Comparison of ENCODE assay signal across 7 cellular contexts in the genomic region with DNA sequence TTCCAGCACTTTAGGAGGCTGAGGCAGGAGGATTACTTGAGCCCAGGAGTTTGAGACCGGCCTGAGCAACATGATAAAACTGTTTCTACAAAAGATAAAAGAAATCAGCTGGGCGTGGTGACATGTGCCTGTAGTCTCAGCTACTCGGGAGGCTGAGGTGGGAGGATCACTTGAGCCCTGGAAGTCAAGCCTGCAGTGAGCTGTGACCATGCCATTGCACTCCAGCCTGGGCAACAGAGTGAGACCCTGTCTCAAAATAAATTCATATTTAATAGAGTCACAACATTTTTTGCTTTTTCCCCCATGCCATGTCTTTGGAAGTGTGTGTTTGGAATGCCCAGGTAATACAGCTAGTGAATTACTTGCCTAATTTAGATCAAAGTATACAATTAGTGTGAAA.
DNase-seq lines count a peak whose midpoint lies in the region; ATAC-seq, FAIRE-seq and TF ChIP-seq lines count a peak whose summit lies in the region.
"Not testable (repeated sequence)": the region's sequence is repeated elsewhere in the genome, so short reads cannot be mapped to it uniquely, and the experiment has no call there.

No MANE protein-coding gene starts in this region.

- peak overlapping the region; percentile 64 for H2AK5ac ChIP-seq in IMR-90 (ENCODE audit: low read depth, low read length)
- not testable (repeated sequence) for H2AK5ac ChIP-seq in trophoblast cell (ENCODE audit: low read length)

- TF ChIP-seq RAD21 in IMR-90 (IDR thresholded peaks at IDR 0.05; ENCODE audit: low read length); SK-N-SH (IDR thresholded peaks at IDR 0.05; ENCODE audit: low read length); K562 (CRISPR knock-in tag; conservative IDR thresholded peaks at IDR 0.05 in 1 of 2, IDR thresholded peaks at IDR 0.05 in 1 of 2): not testable (repeated sequence)

- not testable (repeated sequence) for TF ChIP-seq POLR2A in IMR-90 (IDR thresholded peaks at IDR 0.05; ENCODE audit: low read depth, low read length); K562 (conservative IDR thresholded peaks at IDR 0.05)

- H4K8ac ChIP-seq in IMR-90 (ENCODE audit: low read depth in 2 of 2, low read length in 2 of 2): peak overlapping the region; percentile 49; a peak in 3 of 4 replicates
- not testable (repeated sequence) for H4K8ac ChIP-seq in trophoblast cell (ENCODE audit: low read depth, low read length)

- peaks cover 36% of the 10 kb centered on the region for H3K4me1 Mint-ChIP-seq in Caco-2 (ENCODE audit: low read depth, unreplicated experiment)
- peaks cover 53% of the 10 kb centered on the region for H3K4me1 Mint-ChIP-seq in endothelial cell (ENCODE audit: unreplicated experiment)
- H3K4me1 Mint-ChIP-seq in mesothelial cell of epicardium: peaks cover 67% of the 10 kb centered on the region

- not testable (repeated sequence) for H3K27me3 ChIP-seq in Caco-2 (replicated peaks; ENCODE audit: control insufficient read depth, insufficient read depth, low read length); IMR-90 (ENCODE audit: control insufficient read depth, insufficient read depth, low read length); SK-N-SH (ENCODE audit: insufficient read depth); K562 (ENCODE audit: control insufficient read depth in 2 of 2, insufficient read depth in 2 of 2, low read length in 2 of 2); trophoblast cell (ENCODE audit: insufficient read depth, low read length)

- WGBS in IMR-90 (ENCODE audit: extremely low coverage in 2 of 2, insufficient read length in 1 of 2), 2 experiments: 100% methylated on average over 2 of the region's 3 CpGs; no CpG with 5 or more reads in 1 of the 2 experiments
- 92% methylated on average over 3 of the region's 3 CpGs for WGBS in SK-N-SH (ENCODE audit: low lambda C conversion rate)
- WGBS in K562 (ENCODE audit: insufficient coverage, low coverage, missing lambda C conversion rate): 24% methylated on average over 3 of the region's 3 CpGs
- no CpG with 5 or more reads among the region's 3 CpGs for WGBS in trophoblast cell (ENCODE audit: extremely low coverage, insufficient coverage, insufficient read length)

- H2AFZ ChIP-seq in IMR-90 (replicated peaks; ENCODE audit: low read length, poor library complexity); SK-N-SH (ENCODE audit: low read depth); K562 (ENCODE audit: low read depth, low read length); trophoblast cell (ENCODE audit: insufficient read depth, low read length, poor library complexity): not testable (repeated sequence)

- H3K14ac ChIP-seq in IMR-90 (replicated peaks; ENCODE audit: low read depth, low read length): peak overlapping the region; percentile 35; the same call in 1 of the 2 replicates
- not testable (repeated sequence) for H3K14ac ChIP-seq in trophoblast cell (ENCODE audit: low read length)

- not testable (repeated sequence) for FAIRE-seq in K562 (lab: Jason Lieb, UNC)

- H2BK20ac ChIP-seq in IMR-90 (ENCODE audit: low read depth, low read length): peak overlapping the region; percentile 82; the same call in 1 of the 2 replicates

- H3K4me3 Mint-ChIP-seq in Caco-2 (ENCODE audit: unreplicated experiment) (peak overlapping the region; percentile 64), endothelial cell (ENCODE audit: unreplicated experiment) (peak overlapping the region; percentile 31)
- H3K4me3 Mint-ChIP-seq in mesothelial cell of epicardium: not testable (repeated sequence)

- H2BK15ac ChIP-seq in IMR-90 (ENCODE audit: low read depth, low read length): peak overlapping the region; percentile 61; the same call in 2 of the 3 replicates

- not testable (repeated sequence) for H3K9me2 ChIP-seq in SK-N-SH

- H3K9me1 ChIP-seq in IMR-90 (ENCODE audit: insufficient read depth, low read length): peaks cover 14% of the 10 kb centered on the region
- H3K9me1 ChIP-seq in K562 (ENCODE audit: control insufficient read depth, insufficient read depth, low read length): not testable (repeated sequence)

- H3K36me3 ChIP-seq in Caco-2 (ENCODE audit: control insufficient read depth, insufficient read depth, low read length); IMR-90 (ENCODE audit: control insufficient read depth, insufficient read depth, low read length); SK-N-SH (replicated peaks in 1 of 2; ENCODE audit: control insufficient read depth in 1 of 2, insufficient read depth in 2 of 2, low read length in 1 of 2); K562 (ENCODE audit: control insufficient read depth, insufficient read depth, low read length); trophoblast cell (ENCODE audit: control insufficient read depth in 1 of 2, insufficient read depth in 2 of 2, low read length in 2 of 2): not testable (repeated sequence)

- H3K79me2 ChIP-seq in SK-N-SH (ENCODE audit: insufficient read depth); K562 (ENCODE audit: control insufficient read depth, insufficient read depth, low read length); trophoblast cell (ENCODE audit: control insufficient read depth, insufficient read depth, low read length, poor library complexity): not testable (repeated sequence)

- H4K20me1 ChIP-seq in IMR-90 (ENCODE audit: insufficient read depth, low read length); SK-N-SH (ENCODE audit: insufficient read depth); K562 (replicated peaks; ENCODE audit: control insufficient read depth, insufficient read depth, low read length): not testable (repeated sequence)

- BruUV-seq in Caco-2 (replicated peaks; lab: Mats Ljungman, UMichigan); IMR-90 (replicated peaks; lab: Mats Ljungman, UMichigan); K562 (replicated peaks; lab: Mats Ljungman, UMichigan): not testable (repeated sequence)

- H3K27me3 Mint-ChIP-seq in Caco-2 (ENCODE audit: insufficient read depth, unreplicated experiment); endothelial cell (ENCODE audit: unreplicated experiment); mesothelial cell of epicardium (ENCODE audit: low read depth): not testable (repeated sequence)

- not testable (repeated sequence) for H3K23ac ChIP-seq in IMR-90 (ENCODE audit: low read depth, low read length); trophoblast cell (ENCODE audit: low read length)

- not testable (repeated sequence) for H3K4me3 ChIP-seq in Caco-2 (ENCODE audit: low read depth, low read length); IMR-90 (ENCODE audit: insufficient read depth, low read depth, low read length); SK-N-SH (ENCODE audit: low read depth in 2 of 2, low read length in 1 of 2); K562; trophoblast cell (ENCODE audit: low read depth, low read length)

- H3K4me1 ChIP-seq in Caco-2 (peaks cover 54% of the 10 kb centered on the region), IMR-90 (ENCODE audit: control insufficient read depth, insufficient read depth, low read length) (peaks cover 19% of the 10 kb centered on the region), SK-N-SH (ENCODE audit: control insufficient read depth in 1 of 2, insufficient read depth in 2 of 2, low read depth in 1 of 2, low read length in 1 of 2) (peaks cover 22 to 40% of the 10 kb centered on the region in 2 experiments; a peak in 3 of 4 replicates), trophoblast cell (ENCODE audit: control insufficient read depth in 1 of 2, insufficient read depth in 2 of 2, low read length in 2 of 2) (peaks cover 8 to 12% of the 10 kb centered on the region in 2 experiments)
- not testable (repeated sequence) for H3K4me1 ChIP-seq in K562 (replicated peaks in 1 of 2; ENCODE audit: control insufficient read depth in 2 of 2, insufficient read depth in 2 of 2, low read length in 2 of 2)

- H3K4me2 ChIP-seq in IMR-90 (ENCODE audit: low read depth, low read length); K562 (ENCODE audit: insufficient read depth, low read length); trophoblast cell (ENCODE audit: low read length): not testable (repeated sequence)
- peak overlapping the region; percentile 65; the same call in 1 of the 2 replicates for H3K4me2 ChIP-seq in SK-N-SH

- ATAC-seq in IMR-90 (ENCODE audit: low read depth); K562: not testable (repeated sequence)

- CTCF ChIA-PET in Caco-2 (lab: Charles Lee); SK-N-SH (lab: Yijun Ruan, JAX); K562 (lab: Yijun Ruan, JAX; ENCODE audit: low intra/inter-chr PET ratio): not testable (repeated sequence)
- CTCF ChIA-PET in IMR-90 (lab: Yijun Ruan, JAX): interaction anchor here (0.5 kb wide), 1 partner anchor 484 kb away, joined by 4 read pairs; no protein-coding TSS in a partner anchor

- peak overlapping the region; percentile 88 for H3K4ac ChIP-seq in IMR-90 (ENCODE audit: low read depth, low read length)
- not testable (repeated sequence) for H3K4ac ChIP-seq in trophoblast cell (ENCODE audit: low read depth, low read length)

- not testable (repeated sequence) for H4K12ac ChIP-seq in trophoblast cell (ENCODE audit: low read depth, low read length)

- TF ChIP-seq CTCF in Caco-2 (IDR thresholded peaks at IDR 0.05; ENCODE audit: insufficient read depth in 1 of 2, low read depth in 1 of 2, low read length in 1 of 2, severe bottlenecking in 1 of 2, unreplicated experiment in 1 of 2); IMR-90 (conservative IDR thresholded peaks at IDR 0.05; ENCODE audit: low read depth, low read length); SK-N-SH (IDR thresholded peaks at IDR 0.05); K562 (IDR thresholded peaks at IDR 0.05 in 2 of 3, conservative IDR thresholded peaks at IDR 0.05 in 1 of 3; ENCODE audit: insufficient read depth in 2 of 3, low read depth in 1 of 3, low read length in 3 of 3); endothelial cell (IDR thresholded peaks at IDR 0.05; ENCODE audit: unreplicated experiment); mesothelial cell of epicardium (IDR thresholded peaks at IDR 0.05; ENCODE audit: unreplicated experiment): not testable (repeated sequence)

- not testable (repeated sequence) for H3K36me3 Mint-ChIP-seq in Caco-2 (ENCODE audit: insufficient read depth, unreplicated experiment); endothelial cell (ENCODE audit: low read depth, unreplicated experiment); mesothelial cell of epicardium

- peak overlapping the region; percentile 35 for H2BK5ac ChIP-seq in IMR-90 (ENCODE audit: low read depth, low read length, poor library complexity, severe bottlenecking)
- peak overlapping the region; percentile 30 for H2BK5ac ChIP-seq in trophoblast cell (ENCODE audit: low read depth, low read length, poor library complexity)

- H4K91ac ChIP-seq in IMR-90 (ENCODE audit: insufficient read depth, low read depth, low read length): peak overlapping the region; percentile 67
- H4K91ac ChIP-seq in trophoblast cell (ENCODE audit: low read depth, low read length): peak overlapping the region; percentile 67

- H3K9ac ChIP-seq in IMR-90 (ENCODE audit: low read depth, low read length); SK-N-SH; K562 (ENCODE audit: insufficient read depth in 1 of 2, low read depth in 2 of 2, low read length in 2 of 2); trophoblast cell (ENCODE audit: low read length): not testable (repeated sequence)

- not testable (repeated sequence) for H2BK12ac ChIP-seq in trophoblast cell (ENCODE audit: low read length)

- DNase-seq in Caco-2; IMR-90; SK-N-SH; endothelial cell (ENCODE audit: low spot score); mesothelial cell of epicardium (ENCODE audit: low spot score in 2 of 2, unreplicated experiment in 2 of 2): not testable (repeated sequence)
- DNase-seq in K562 (ENCODE audit: extremely low read depth in 1 of 4, low spot score in 3 of 4) (peak in 1 of 4 experiments; percentile 20), trophoblast cell (peak in 1 of 2 donors; percentile 17)

- H3K27ac ChIP-seq in IMR-90 (ENCODE audit: insufficient read depth, low read length) (peak overlapping the region; percentile 32; the same call in 1 of the 2 replicates), SK-N-SH (ENCODE audit: low read depth in 2 of 2, low read length in 1 of 2) (peak overlapping the region; percentile 61 to 79; a peak in 3 of 4 replicates), trophoblast cell (ENCODE audit: low read depth, low read length) (peak overlapping the region; percentile 51)
- not testable (repeated sequence) for H3K27ac ChIP-seq in K562 (ENCODE audit: extremely low read depth, low read depth, low read length)

- not testable (repeated sequence) for H2AK9ac ChIP-seq in IMR-90 (replicated peaks; ENCODE audit: low read depth, low read length, poor library complexity)

- intact Hi-C loops in Caco-2 (cut with micrococcal nuclease; ENCODE audit: unreplicated experiment) (loop anchor here (5.0 kb wide), 1 partner anchor 880 kb away; no protein-coding TSS in a partner anchor), IMR-90 (cut with micrococcal nuclease) (loop anchor here (2.0 to 10.0 kb wide), 4 partner anchors 200 to 1498 kb away; no protein-coding TSS in a partner anchor)
- intact Hi-C loops in K562 (cut with micrococcal nuclease): not testable (repeated sequence)

- POLR2A ChIA-PET in Caco-2 (lab: Charles Lee); IMR-90 (lab: Charles Lee; ENCODE audit: unreplicated experiment); SK-N-SH (lab: Yijun Ruan, JAX); K562 (lab: Yijun Ruan, JAX): not testable (repeated sequence)

- H3K9me3 Mint-ChIP-seq in Caco-2 (ENCODE audit: unreplicated experiment); endothelial cell (ENCODE audit: unreplicated experiment); mesothelial cell of epicardium: not testable (repeated sequence)

- H3F3A ChIP-seq in SK-N-SH (replicated peaks; ENCODE audit: insufficient read depth): peaks cover 26% of the 10 kb centered on the region

- in situ Hi-C loops in IMR-90 (cut with MboI; ENCODE audit: low sequenced_read_pairs): loop anchor here (25.0 kb wide), 1 partner anchor 1490 kb away; no protein-coding TSS in a partner anchor
- in situ Hi-C loops in K562 (cut with MboI): not testable (repeated sequence)

- H2BK120ac ChIP-seq in IMR-90 (ENCODE audit: low read depth, low read length): peak overlapping the region; percentile 88
- H2BK120ac ChIP-seq in trophoblast cell (ENCODE audit: insufficient read depth, low read length, poor library complexity): peak overlapping the region; percentile 57

- dilution Hi-C loops in IMR-90 (cut with HindIII; ENCODE audit: low sequenced_read_pairs, unreplicated experiment): not testable (repeated sequence)

- H3K27ac Mint-ChIP-seq in Caco-2 (ENCODE audit: unreplicated experiment) (peak overlapping the region; percentile 87), endothelial cell (ENCODE audit: unreplicated experiment) (peak overlapping the region; percentile 99), mesothelial cell of epicardium (peak overlapping the region; percentile 93)

- H3K9me3 ChIP-seq in Caco-2; IMR-90 (ENCODE audit: control insufficient read depth, insufficient read depth, low read length); SK-N-SH; K562 (replicated peaks; ENCODE audit: control insufficient read depth, insufficient read depth, low read depth, low read length); trophoblast cell (ENCODE audit: insufficient read depth, low read depth, low read length): not testable (repeated sequence)

- peak overlapping the region; percentile 59 for H3K18ac ChIP-seq in IMR-90 (ENCODE audit: low read depth, low read length)
- not testable (repeated sequence) for H3K18ac ChIP-seq in trophoblast cell (ENCODE audit: low read length)

- not testable (repeated sequence) for H3K56ac ChIP-seq in IMR-90 (ENCODE audit: extremely low read depth, insufficient read depth, low read length)

- TF ChIP-seq EP300 in SK-N-SH (IDR thresholded peaks at IDR 0.05; ENCODE audit: borderline replicate concordance in 1 of 2, low read depth in 1 of 2, low read length in 1 of 2); K562 (IDR thresholded peaks at IDR 0.05; ENCODE audit: low read length): not testable (repeated sequence)

- not testable (repeated sequence) for H3K79me1 ChIP-seq in IMR-90 (ENCODE audit: low read depth in 1 of 2, low read length in 2 of 2); trophoblast cell (ENCODE audit: low read length)

- peak overlapping the region; percentile 69 for H4K5ac ChIP-seq in IMR-90 (ENCODE audit: low read depth, low read length)
